In genomic region chr5:1037671-1038416, GRCh38 we compare ENCODE assay signal across 18 cellular contexts. TPM values are rescaled to one million over a fixed set of nuclear protein-coding genes. Genes with fewer than 3 reads are reported as not detected.
A peak's percentile ranks its signal among the peaks of the same experiment; 100 is the strongest.
DNase-seq lines count a peak whose midpoint lies in the region; ATAC-seq, FAIRE-seq and TF ChIP-seq lines count a peak whose summit lies in the region.
"Had no signal": no experiment of that assay in that cellular context is flagged by ENCODE, and none has a peak within 500 bp of the region (broad histone marks: within the 10 kb centered on the region; RNA-seq: fewer than 3 reads in every experiment).

No MANE protein-coding gene starts in this region.

- H3K27ac Mint-ChIP-seq in activated CD4-positive, alpha-beta T cell treated with anti-CD3 and anti-CD28 coated beads, Interleukin-2, amount 10 ng/mL, durations not matched to agents 7 days and 5 days, result no peak overlapping the region

- peak; percentile 22 for DNase-seq in 8988T
- peak; percentile 10 for DNase-seq in D721Med (ENCODE audit: insufficient read length, low spot score)
- DNase-seq in heart left ventricle, result peak in 3 of 5 donors; percentile 17 to 55 (median 27)
- DNase-seq in lower lobe of right lung, result peak; percentile 41
- DNase-seq in activated CD4-positive, alpha-beta T cell treated with anti-CD3 and anti-CD28 coated beads, Interleukin-2, amount 10 ng/mL, durations not matched to agents 7 days and 5 days, result no peak
- DNase-seq in NCI-H2029 (lab: John Stamatoyannopoulos, UW), result no peak
- DNase-seq in activated effector memory CD4-positive, alpha-beta T cell treated with anti-CD3 and anti-CD28 coated beads, Interleukin-2, amount 50 U/mL, for 16 hours, result no peak
- DNase-seq in midbrain (lab: John Stamatoyannopoulos, UW), result no peak
- DNase-seq: DMS 273 treated with DMSO at 0.1 percent for 48 hours; DND-41; HCEC 1CT; NCI-H1105; NCI-H510A; NCI-H748 treated with DMSO at 0.1 percent for 48 hours; NK-92 treated with Interleukin-12 subunit alpha and Interleukin-12 subunit beta, amount 100 ng/mL, for 24 hours had no signal

- peaks cover 2% of the 10 kb centered on the region for H3K4me1 Mint-ChIP-seq in activated CD4-positive, alpha-beta T cell treated with anti-CD3 and anti-CD28 coated beads, Interleukin-2, amount 10 ng/mL, durations not matched to agents 7 days and 5 days

- H3K27ac ChIP-seq in heart left ventricle (no peak overlapping the region), lower lobe of right lung (no peak overlapping the region)
- H3K27ac ChIP-seq: C4-2B had no signal

- no peaks in the 10 kb centered on the region for H3K27me3 Mint-ChIP-seq in activated CD4-positive, alpha-beta T cell treated with anti-CD3 and anti-CD28 coated beads, Interleukin-2, amount 10 ng/mL, durations not matched to agents 7 days and 5 days

- no peaks in the 10 kb centered on the region for H3K27me3 ChIP-seq in heart left ventricle
- no peaks in the 10 kb centered on the region for H3K27me3 ChIP-seq in lower lobe of right lung (ENCODE audit: low read depth)

- TF ChIP-seq CTCF in D721Med (IDR thresholded peaks at IDR 0.05; ENCODE audit: insufficient read depth, missing control alignments) (no peak), heart left ventricle (IDR thresholded peaks at IDR 0.05) (no peak), lower lobe of right lung (IDR thresholded peaks at IDR 0.05) (no peak)

- H3K36me3 ChIP-seq in heart left ventricle, result peaks cover 0 to 3% (median 0%) of the 10 kb centered on the region in 9 donors
- peaks cover 4% of the 10 kb centered on the region for H3K36me3 ChIP-seq in lower lobe of right lung

- intact Hi-C loops in heart left ventricle (cut with DNase I) (no loop called here), lower lobe of right lung (cut with DNase I) (no loop called here)

- H3K36me3 Mint-ChIP-seq in activated CD4-positive, alpha-beta T cell treated with anti-CD3 and anti-CD28 coated beads, Interleukin-2, amount 10 ng/mL, durations not matched to agents 7 days and 5 days (ENCODE audit: low read depth), result no peaks in the 10 kb centered on the region

- WGBS in heart left ventricle, 4 donors, result 95 to 96% (median 95%) methylated on average over 28 to 43 of the region's 43 CpGs

- H3K9me3 Mint-ChIP-seq in activated CD4-positive, alpha-beta T cell treated with anti-CD3 and anti-CD28 coated beads, Interleukin-2, amount 10 ng/mL, durations not matched to agents 7 days and 5 days, result peaks cover 26% of the 10 kb centered on the region

- H3K4me1 ChIP-seq in heart left ventricle (no peaks in the 10 kb centered on the region), lower lobe of right lung (no peaks in the 10 kb centered on the region)

- no peak overlapping the region for H3K4me3 Mint-ChIP-seq in activated CD4-positive, alpha-beta T cell treated with anti-CD3 and anti-CD28 coated beads, Interleukin-2, amount 10 ng/mL, durations not matched to agents 7 days and 5 days

- H3K9me3 ChIP-seq in heart left ventricle (no peaks in the 10 kb centered on the region), lower lobe of right lung (no peaks in the 10 kb centered on the region)

- no peak for TF ChIP-seq POLR2A in heart left ventricle (IDR thresholded peaks at IDR 0.05)

- ATAC-seq in heart left ventricle (no peak), lower lobe of right lung (no peak)

- CTCF ChIA-PET in activated CD4-positive, alpha-beta T cell treated with anti-CD3 and anti-CD28 coated beads, Interleukin-2, amount 10 ng/mL, durations not matched to agents 7 days and 5 days (lab: Charles Lee), result no interaction called here

- H3K4me3 ChIP-seq in heart left ventricle (no peak overlapping the region), lower lobe of right lung (no peak overlapping the region)

- POLR2A ChIA-PET in activated CD4-positive, alpha-beta T cell treated with anti-CD3 and anti-CD28 coated beads, Interleukin-2, amount 10 ng/mL, durations not matched to agents 7 days and 5 days (lab: Charles Lee), result no interaction called here

- no peak for FAIRE-seq in D721Med (lab: Jason Lieb, UNC)
- FAIRE-seq: RCC 7860 had no signal

RNA-seq across cellular contexts. Expression of gene NKD2, which starts 29.2 kb away (rescaled TPM):
- total RNA-seq in heart left ventricle (1 to 10 TPM in 6 of 9 donors, under 1 TPM in 3; 0.56 to 3.9 (median 1.6) TPM), lower lobe of right lung (24.1 TPM)
- 1 to 10 TPM; 2.6 to 6.6 TPM for polyA plus RNA-seq in heart left ventricle
- 1 to 10 TPM; 1.4 to 1.8 TPM for total RNA-seq in activated CD4-positive, alpha-beta T cell treated with anti-CD3 and anti-CD28 coated beads, Interleukin-2, amount 10 ng/mL, durations not matched to agents 7 days and 5 days
- total RNA-seq: LHCN-M2 had no signal

Comparison
In these comparisons a context has a peak if more than half of its experiments do, and no peak if none do; other contexts are left out.
1. DNase-seq: peak in 8988T (single experiment), D721Med (single experiment), heart left ventricle (3 of 5) and lower lobe of right lung (single experiment); none in activated CD4-positive, alpha-beta T cell treated with anti-CD3 and anti-CD28 coated beads, Interleukin-2, amount 10 ng/mL, durations not matched to agents 7 days and 5 days (single experiment), NCI-H2029 (single experiment), activated effector memory CD4-positive, alpha-beta T cell treated with anti-CD3 and anti-CD28 coated beads, Interleukin-2, amount 50 U/mL, for 16 hours (single experiment) and midbrain (single experiment).